In the genomic region with DNA sequence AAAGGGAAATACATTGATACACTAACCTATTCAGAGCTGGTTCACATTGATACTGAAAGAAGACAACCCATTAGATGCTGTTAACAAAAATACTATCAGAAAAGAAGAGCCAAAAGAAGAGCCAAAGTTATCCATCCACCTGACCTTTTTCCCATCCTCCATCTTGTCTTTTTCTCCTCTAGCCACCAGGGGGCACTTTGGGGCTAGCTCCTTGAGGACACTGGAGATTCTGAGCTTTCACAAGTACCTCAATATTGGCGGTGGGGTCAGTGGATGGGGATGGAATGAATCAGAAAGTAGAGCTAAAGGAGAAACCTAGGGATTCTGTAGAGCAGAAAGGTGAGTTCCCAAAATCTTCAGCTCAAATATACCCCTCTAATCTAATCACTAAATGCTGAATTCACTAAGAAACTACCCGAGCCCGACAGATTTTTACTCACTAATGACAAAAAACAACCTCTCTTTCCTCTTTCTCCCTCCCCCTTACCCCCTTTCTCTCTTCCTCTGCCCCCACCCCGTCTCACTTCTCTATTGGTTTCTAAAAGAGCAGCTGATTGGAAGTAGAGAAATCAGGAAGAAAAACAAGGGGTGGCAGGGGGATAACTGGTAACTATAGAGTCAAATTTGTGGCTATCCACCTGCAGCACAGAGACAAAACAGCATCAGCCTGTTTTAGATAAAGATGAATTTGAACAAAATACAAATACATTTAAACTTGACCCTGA, we compare ENCODE assay signal across 8 cellular contexts.
DNase-seq lines count a peak whose midpoint lies in the region; ATAC-seq and TF ChIP-seq lines count a peak whose summit lies in the region.

No MANE protein-coding gene starts in this region.

- no peaks in the 10 kb centered on the region for H3K27me3 Mint-ChIP-seq in stimulated activated memory B cell treated with anti-CD40 and anti-IgM and Interleukin-4, amounts not matched to agents 10 μg/mL and 1 μg/mL and 100 μg/mL, for 72 hours

- H3K27me3 ChIP-seq in BJ (ENCODE audit: control insufficient read depth, insufficient read depth, low read length): no peaks in the 10 kb centered on the region
- no peaks in the 10 kb centered on the region for H3K27me3 ChIP-seq in esophagus muscularis mucosa

- 68% methylated on average over 4 of the region's 4 CpGs for WGBS in esophagus muscularis mucosa

- H3K4me3 Mint-ChIP-seq in stimulated activated memory B cell treated with anti-CD40 and anti-IgM and Interleukin-4, amounts not matched to agents 10 μg/mL and 1 μg/mL and 100 μg/mL, for 72 hours: peak overlapping the region; percentile 59

- TF ChIP-seq EP300 in esophagus muscularis mucosa (IDR thresholded peaks at IDR 0.05): no peak

- H3K4me1 ChIP-seq in esophagus muscularis mucosa: peaks cover 4 to 26% (median 18%) of the 10 kb centered on the region in 4 donors

- no peak for TF ChIP-seq POLR2A in esophagus muscularis mucosa (IDR thresholded peaks at IDR 0.05; ENCODE audit: low read depth)

- TF ChIP-seq CTCF in BJ (IDR thresholded peaks at IDR 0.05; ENCODE audit: insufficient read depth, low read depth, low read length): peak; percentile 79
- peak in 2 of 3 experiments; percentile 12 to 50 for TF ChIP-seq CTCF in esophagus muscularis mucosa (IDR thresholded peaks at IDR 0.05)
- no peak for TF ChIP-seq CTCF in omental fat pad (IDR thresholded peaks at IDR 0.05)

- CTCF ChIA-PET in BJ (lab: Yijun Ruan, JAX): interaction anchor here (0.7 to 1.9 kb wide), 16 partner anchors 10 to 1192 kb away, joined by 3 to 18 read pairs (median 4); no protein-coding TSS in a partner anchor

- peaks cover 5% of the 10 kb centered on the region for H3K9me3 Mint-ChIP-seq in stimulated activated memory B cell treated with anti-CD40 and anti-IgM and Interleukin-4, amounts not matched to agents 10 μg/mL and 1 μg/mL and 100 μg/mL, for 72 hours

- H3K27ac Mint-ChIP-seq in stimulated activated memory B cell treated with anti-CD40 and anti-IgM and Interleukin-4, amounts not matched to agents 10 μg/mL and 1 μg/mL and 100 μg/mL, for 72 hours: peak overlapping the region; percentile 80

- peaks cover 31% of the 10 kb centered on the region for H3K4me1 Mint-ChIP-seq in stimulated activated memory B cell treated with anti-CD40 and anti-IgM and Interleukin-4, amounts not matched to agents 10 μg/mL and 1 μg/mL and 100 μg/mL, for 72 hours

- H3K36me3 Mint-ChIP-seq in stimulated activated memory B cell treated with anti-CD40 and anti-IgM and Interleukin-4, amounts not matched to agents 10 μg/mL and 1 μg/mL and 100 μg/mL, for 72 hours: peaks cover 26% of the 10 kb centered on the region

- H3K36me3 ChIP-seq in BJ (ENCODE audit: control insufficient read depth, insufficient read depth, low read length): peaks cover 2% of the 10 kb centered on the region
- no peaks in the 10 kb centered on the region for H3K36me3 ChIP-seq in esophagus muscularis mucosa

- no peak overlapping the region for H3K27ac ChIP-seq in esophagus muscularis mucosa (replicated peaks in 1 of 4)

- H3K9me3 ChIP-seq in esophagus muscularis mucosa: peaks cover 0 to 5% (median 0%) of the 10 kb centered on the region in 4 donors

- POLR2A ChIA-PET in BJ (lab: Charles Lee): no interaction called here

- intact Hi-C loops in esophagus muscularis mucosa (cut with DNase I) (no loop called here), Right ventricle myocardium superior (cut with DNase I) (no loop called here)

- ATAC-seq in GM21367 (IDR thresholded peaks at IDR 0.05; ENCODE audit: unreplicated experiment): peak; percentile 54
- ATAC-seq in stimulated activated memory B cell treated with anti-CD40 and anti-IgM and Interleukin-4, amounts not matched to agents 10 μg/mL and 1 μg/mL and 100 μg/mL, for 72 hours: peak; percentile 64
- no peak for ATAC-seq in omental fat pad (ENCODE audit: low FRiP score)
- ATAC-seq in Right ventricle myocardium superior (ENCODE audit: poor library complexity): no peak

- H3K4me3 ChIP-seq in BJ (ENCODE audit: low read depth, low read length) (no peak overlapping the region), esophagus muscularis mucosa (no peak overlapping the region)

- DNase-seq in BJ (ENCODE audit: low read depth) (no peak), OCI-M1 (lab: John Stamatoyannopoulos, UW) (peak; percentile 76), esophagus muscularis mucosa (ENCODE audit: extremely low spot score) (no peak), omental fat pad (ENCODE audit: low spot score) (no peak), NCI-H345 treated with DMSO at 0.1 percent for 48 hours (lab: John Stamatoyannopoulos, UW; ENCODE audit: unreplicated experiment) (no peak), Right ventricle myocardium superior (no peak)

Comparison
In these comparisons a context has a peak if more than half of its experiments do, and no peak if none do; other contexts are left out.
1. CTCF ChIP-seq: peak in BJ (single experiment) and esophagus muscularis mucosa (2 of 3); none in omental fat pad (0 of 3).
2. ATAC-seq: peak in GM21367 (single experiment) and stimulated activated memory B cell treated with anti-CD40 and anti-IgM and Interleukin-4, amounts not matched to agents 10 μg/mL and 1 μg/mL and 100 μg/mL, for 72 hours (single experiment); none in omental fat pad (single experiment) and Right ventricle myocardium superior (single experiment).